Comparison of ENCODE assay signal across 18 cellular contexts in genomic region chr22:20089977-20090729, GRCh38. TPM values are rescaled to one million over a fixed set of nuclear protein-coding genes. Genes with fewer than 3 reads are reported as not detected.
DNase-seq lines count a peak whose midpoint lies in the region; ATAC-seq, FAIRE-seq and TF ChIP-seq lines count a peak whose summit lies in the region.
"Had no signal": no experiment of that assay in that cellular context is flagged by ENCODE, and none has a peak within 500 bp of the region (broad histone marks: within the 10 kb centered on the region; RNA-seq: fewer than 3 reads in every experiment).

No MANE protein-coding gene starts in this region.

- no peaks in the 10 kb centered on the region for H3K27me3 ChIP-seq in K562 (ENCODE audit: control insufficient read depth in 2 of 2, insufficient read depth in 2 of 2, low read length in 2 of 2)
- H3K27me3 ChIP-seq: colonic mucosa, esophagus muscularis mucosa, left lung, SJSA1 had no signal

- in situ Hi-C loops in K562 (cut with MboI): loop anchor here (5.0 kb wide), 1 partner anchor 118 kb away; no protein-coding TSS in a partner anchor

- DNase-seq in AG09309 (ENCODE audit: low read depth) (peak; percentile 16), ELR (ENCODE audit: low read depth) (peak; percentile 46), K562 (ENCODE audit: extremely low read depth in 1 of 4, low spot score in 3 of 4) (no peak), kidney (peak; percentile 39), posterior vena cava (ENCODE audit: low spot score) (no peak), GDM1 (lab: John Stamatoyannopoulos, UW) (no peak)
- no peak for DNase-seq in activated T-cell treated with anti-CD3 and anti-CD28 coated beads, Interleukin-2, amount 50 U/mL, for 48 hours
- DNase-seq: activated CD4-positive, alpha-beta T cell treated with anti-CD3 and anti-CD28 coated beads for 36 hours; colonic mucosa; DMS79; NCI-H2029; NCI-H524; T-helper 9 cell had no signal

- POLR2A ChIA-PET in K562 (lab: Yijun Ruan, JAX): interaction anchor here (0.7 to 19.4 kb wide), 9 partner anchors 7 to 452 kb away, joined by 3 to 513 read pairs (median 3); partner anchors contain the start of genes DGCR8, RANBP1 and TRMT2A

- H3K9me1 ChIP-seq in K562 (ENCODE audit: control insufficient read depth, insufficient read depth, low read length): no peaks in the 10 kb centered on the region

- peaks cover 5 to 17% of the 10 kb centered on the region in 2 experiments for H3K4me1 ChIP-seq in K562 (replicated peaks in 1 of 2; ENCODE audit: control insufficient read depth in 2 of 2, insufficient read depth in 2 of 2, low read length in 2 of 2)
- peaks cover 0 to 5% of the 10 kb centered on the region in 2 donors for H3K4me1 ChIP-seq in kidney (ENCODE audit: control insufficient read depth in 1 of 2, insufficient read depth in 1 of 2, low read depth in 1 of 2, low read length in 2 of 2)
- H3K4me1 ChIP-seq: colonic mucosa, HAP-1, SJSA1 had no signal

- CTCF ChIA-PET in K562 (lab: Yijun Ruan, JAX; ENCODE audit: low intra/inter-chr PET ratio): no interaction called here

- H3K4me3 ChIP-seq in AG09309 (ENCODE audit: control insufficient read depth, low read depth, low read length) (no peak overlapping the region), K562 (no peak overlapping the region), kidney (ENCODE audit: low read length in 2 of 2) (no peak overlapping the region)
- H3K4me3 ChIP-seq: colonic mucosa, esophagus muscularis mucosa, HAP-1, left lung, SJSA1 had no signal

- H2AFZ ChIP-seq in K562 (ENCODE audit: low read depth, low read length): no peak overlapping the region

- no peak for TF ChIP-seq EP300 in K562 (IDR thresholded peaks at IDR 0.05; ENCODE audit: low read length)

- no peak for ATAC-seq in K562
- no peak for ATAC-seq in GM19035 (IDR thresholded peaks at IDR 0.05; ENCODE audit: unreplicated experiment)
- ATAC-seq: activated CD4-positive, alpha-beta T cell treated with anti-CD3 and anti-CD28 coated beads for 36 hours; left lung had no signal

- H3K4me2 ChIP-seq in K562 (ENCODE audit: insufficient read depth, low read length): no peak overlapping the region

- peaks cover 10% of the 10 kb centered on the region; the same call in 1 of the 2 replicates for H4K20me1 ChIP-seq in K562 (replicated peaks; ENCODE audit: control insufficient read depth, insufficient read depth, low read length)

- no peak; the same call in 1 of the 2 replicates for TF ChIP-seq POLR2A in K562 (conservative IDR thresholded peaks at IDR 0.05)

- H3K36me3 ChIP-seq in K562 (ENCODE audit: control insufficient read depth, insufficient read depth, low read length) (peaks cover 99% of the 10 kb centered on the region), kidney (ENCODE audit: control insufficient read depth in 1 of 2, insufficient read depth in 2 of 2, low read length in 2 of 2) (peaks cover 69 to 71% of the 10 kb centered on the region in 2 donors)

- H3K9ac ChIP-seq in K562 (ENCODE audit: insufficient read depth in 1 of 2, low read depth in 2 of 2, low read length in 2 of 2) (peak overlapping the region in 1 of 2 experiments; percentile 13; a peak in 1 of 4 replicates), kidney (ENCODE audit: low read length in 2 of 2) (no peak overlapping the region)

- no peaks in the 10 kb centered on the region for H3K9me3 ChIP-seq in K562 (replicated peaks; ENCODE audit: control insufficient read depth, insufficient read depth, low read depth, low read length)
- no peaks in the 10 kb centered on the region for H3K9me3 ChIP-seq in kidney (ENCODE audit: control insufficient read depth in 1 of 2, low read length in 2 of 2)
- H3K9me3 ChIP-seq: colonic mucosa, esophagus muscularis mucosa, HAP-1, left lung, SJSA1 had no signal

- intact Hi-C loops in K562 (cut with micrococcal nuclease) (no loop called here), kidney (cut with DNase I) (no loop called here), posterior vena cava (cut with DNase I) (loop anchor here in 1 of 2 donors (5.0 kb wide), 1 partner anchor 638 kb away; no protein-coding TSS in a partner anchor)

- H3K27ac ChIP-seq in K562 (ENCODE audit: extremely low read depth, low read depth, low read length): no peak overlapping the region
- no peak overlapping the region for H3K27ac ChIP-seq in kidney (ENCODE audit: low read depth in 2 of 2, low read length in 2 of 2)
- H3K27ac ChIP-seq: colonic mucosa, esophagus muscularis mucosa, left lung, SJSA1 had no signal

- FAIRE-seq in K562 (lab: Jason Lieb, UNC): no peak
- no peak for FAIRE-seq in kidney (lab: Jason Lieb, UNC)

- WGBS in K562 (ENCODE audit: insufficient coverage, low coverage, missing lambda C conversion rate): 94% methylated on average over 11 of the region's 11 CpGs

- TF ChIP-seq CTCF in AG09309 (IDR thresholded peaks at IDR 0.05; ENCODE audit: control insufficient read depth, insufficient read depth, low read depth, low read length, missing control alignments) (no peak), K562 (IDR thresholded peaks at IDR 0.05 in 2 of 3, conservative IDR thresholded peaks at IDR 0.05 in 1 of 3; ENCODE audit: insufficient read depth in 2 of 3, low read depth in 1 of 3, low read length in 3 of 3) (no peak), kidney (IDR thresholded peaks at IDR 0.05; ENCODE audit: borderline replicate concordance, extremely low read depth, insufficient read depth) (no peak)

- TF ChIP-seq RAD21 in K562 (CRISPR knock-in tag; conservative IDR thresholded peaks at IDR 0.05 in 1 of 2, IDR thresholded peaks at IDR 0.05 in 1 of 2): no peak

- peaks cover 71% of the 10 kb centered on the region for H3K79me2 ChIP-seq in K562 (ENCODE audit: control insufficient read depth, insufficient read depth, low read length)

- BruUV-seq in K562 (replicated peaks; lab: Mats Ljungman, UMichigan): no TSS peak

RNA-seq across cellular contexts. Expression of gene DGCR8, which starts 10.1 kb away (rescaled TPM):
- 638 and 1,105 TPM in 2 replicates for total RNA-seq in K562 (2011; cell fraction: chromatin; rRNA removed; ENCODE audit: low replicate concordance)
- total RNA-seq in K562 (2011; cell fraction: nucleolus; rRNA removed): 550 and 577 TPM in 2 replicates
- 502 and 511 TPM in 2 replicates for total RNA-seq in K562 (2011; cell fraction: nucleoplasm; rRNA removed)
- 107 and 108 TPM in 2 replicates for total RNA-seq in K562 (2014; rRNA removed)
- total RNA-seq in K562 (2014; rRNA removed; fragmentation: Illumina TruSeq; extraction: Trizol): 43.7 and 49.4 TPM in 2 replicates
- 80.1 and 81.2 TPM in 2 replicates for total RNA-seq in K562 (2015; rRNA removed; fragmentation: Illumina TruSeq; extraction: Trizol)
- 116 and 119 TPM in 2 replicates for total RNA-seq in K562 (2021)
- polyA plus RNA-seq in K562 (2011; rRNA removed): 81.8 and 155 TPM in 2 replicates
- polyA plus RNA-seq in K562 (2011; cell fraction: cytosol; rRNA removed): 51.2 and 92.7 TPM in 2 replicates
- polyA plus RNA-seq in K562 (2011; cell fraction: nucleus; rRNA removed): 1,167 and 1,418 TPM in 2 replicates
- polyA plus RNA-seq in K562 (2012): 76.7 and 85.3 TPM in 2 replicates
- polyA plus RNA-seq in K562 (2014; fragmentation: Illumina TruSeq; extraction: Trizol): 70.4 and 75.0 TPM in 2 replicates
- 1 to 10 TPM; 5.9 to 7.7 TPM for polyA plus RNA-seq in K562 (2014; fragmentation: Nextera tagmentation; extraction: Ambion mirVana)
- polyA plus RNA-seq in K562 (2014; rRNA removed): 135 and 144 TPM in 2 replicates
- 62.1 and 82.0 TPM in 2 replicates for polyA minus RNA-seq in K562 (2011; rRNA and poly(A)+ RNA removed)
- polyA minus RNA-seq in K562 (2011; cell fraction: cytosol; rRNA and poly(A)+ RNA removed): 35.2 and 46.4 TPM in 2 replicates
- polyA minus RNA-seq in K562 (2011; cell fraction: nucleus; rRNA and poly(A)+ RNA removed): 210 and 349 TPM in 2 replicates
- total RNA-seq in kidney: 40.1 TPM
- 12.2 TPM for polyA plus RNA-seq in kidney (ENCODE audit: insufficient read depth, low read depth, low replicate concordance)
- total RNA-seq in posterior vena cava: 10 to 100 TPM; 24.3 to 25.2 TPM

RNA-seq across cellular contexts. Expression of gene RANBP1, which starts 25.8 kb away (rescaled TPM):
- 525 and 801 TPM in 2 replicates for total RNA-seq in K562 (2011; cell fraction: chromatin; rRNA removed; ENCODE audit: low replicate concordance)
- total RNA-seq in K562 (2011; cell fraction: nucleolus; rRNA removed): 523 and 591 TPM in 2 replicates
- 545 and 554 TPM in 2 replicates for total RNA-seq in K562 (2011; cell fraction: nucleoplasm; rRNA removed)
- total RNA-seq in K562 (2014; rRNA removed) (2,045 and 2,260 TPM in 2 replicates), K562 (2014; rRNA removed; fragmentation: Illumina TruSeq; extraction: Trizol) (1,191 and 1,409 TPM in 2 replicates), K562 (2015; rRNA removed; fragmentation: Illumina TruSeq; extraction: Trizol) (1,591 and 1,659 TPM in 2 replicates), K562 (2021) (1,289 and 1,311 TPM in 2 replicates), kidney (67.2 TPM), posterior vena cava (10 to 100 TPM; 57.0 to 61.6 TPM)
- polyA plus RNA-seq in K562 (2011; rRNA removed) (1,082 and 1,351 TPM in 2 replicates), K562 (2014; fragmentation: Illumina TruSeq; extraction: Trizol) (1,518 and 1,621 TPM in 2 replicates), K562 (2014; fragmentation: Nextera tagmentation; extraction: Ambion mirVana) (100 to 1,000 TPM; 162 to 207 TPM), K562 (2014; rRNA removed) (2,237 and 2,891 TPM in 2 replicates), kidney (ENCODE audit: insufficient read depth, low read depth, low replicate concordance) (80.5 TPM)
- polyA plus RNA-seq in K562 (2011; cell fraction: cytosol; rRNA removed): 950 and 1,655 TPM in 2 replicates
- polyA plus RNA-seq in K562 (2011; cell fraction: nucleus; rRNA removed): 1,008 and 1,512 TPM in 2 replicates
- 795 and 1,074 TPM in 2 replicates for polyA plus RNA-seq in K562 (2012)
- 896 and 959 TPM in 2 replicates for polyA minus RNA-seq in K562 (2011; rRNA and poly(A)+ RNA removed)
- polyA minus RNA-seq in K562 (2011; cell fraction: cytosol; rRNA and poly(A)+ RNA removed): 618 and 835 TPM in 2 replicates
- polyA minus RNA-seq in K562 (2011; cell fraction: nucleus; rRNA and poly(A)+ RNA removed): 183 and 414 TPM in 2 replicates

RNA-seq across cellular contexts. Expression of gene TRMT2A, which starts 26.9 kb away (rescaled TPM):
- total RNA-seq in K562 (2011; cell fraction: chromatin; rRNA removed; ENCODE audit: low replicate concordance): 249 and 785 TPM in 2 replicates
- 623 and 778 TPM in 2 replicates for total RNA-seq in K562 (2011; cell fraction: nucleolus; rRNA removed)
- total RNA-seq in K562 (2011; cell fraction: nucleoplasm; rRNA removed): 344 and 378 TPM in 2 replicates
- total RNA-seq in K562 (2014; rRNA removed): 203 and 254 TPM in 2 replicates
- total RNA-seq in K562 (2014; rRNA removed; fragmentation: Illumina TruSeq; extraction: Trizol): 31.5 and 47.4 TPM in 2 replicates
- 151 and 170 TPM in 2 replicates for total RNA-seq in K562 (2015; rRNA removed; fragmentation: Illumina TruSeq; extraction: Trizol)
- total RNA-seq in K562 (2021): 222 and 242 TPM in 2 replicates
- polyA plus RNA-seq in K562 (2011; rRNA removed): 102 and 189 TPM in 2 replicates
- 155 and 253 TPM in 2 replicates for polyA plus RNA-seq in K562 (2011; cell fraction: cytosol; rRNA removed)
- polyA plus RNA-seq in K562 (2011; cell fraction: nucleus; rRNA removed): 1,476 and 1,701 TPM in 2 replicates
- 173 and 189 TPM in 2 replicates for polyA plus RNA-seq in K562 (2012)
- polyA plus RNA-seq in K562 (2014; fragmentation: Illumina TruSeq; extraction: Trizol): 140 and 177 TPM in 2 replicates
- 1 to 10 TPM; 1.6 to 6.6 TPM for polyA plus RNA-seq in K562 (2014; fragmentation: Nextera tagmentation; extraction: Ambion mirVana)
- 258 and 265 TPM in 2 replicates for polyA plus RNA-seq in K562 (2014; rRNA removed)
- 57.9 and 72.9 TPM in 2 replicates for polyA minus RNA-seq in K562 (2011; rRNA and poly(A)+ RNA removed)
- 87.3 and 128 TPM in 2 replicates for polyA minus RNA-seq in K562 (2011; cell fraction: cytosol; rRNA and poly(A)+ RNA removed)
- polyA minus RNA-seq in K562 (2011; cell fraction: nucleus; rRNA and poly(A)+ RNA removed): 286 and 369 TPM in 2 replicates
- 50.0 TPM for total RNA-seq in kidney
- polyA plus RNA-seq in kidney (ENCODE audit: insufficient read depth, low read depth, low replicate concordance): 37.3 TPM
- total RNA-seq in posterior vena cava: 10 to 100 TPM; 25.7 to 37.7 TPM

RNA-seq across cellular contexts. Expression of gene ZDHHC8, which starts 41.5 kb away (rescaled TPM):
- 77.3 and 229 TPM in 2 replicates for total RNA-seq in K562 (2011; cell fraction: chromatin; rRNA removed; ENCODE audit: low replicate concordance)
- 110 and 113 TPM in 2 replicates for total RNA-seq in K562 (2011; cell fraction: nucleolus; rRNA removed)
- total RNA-seq in K562 (2011; cell fraction: nucleoplasm; rRNA removed): 89.5 and 103 TPM in 2 replicates
- total RNA-seq in K562 (2014; rRNA removed) (16.4 and 27.9 TPM in 2 replicates), K562 (2014; rRNA removed; fragmentation: Illumina TruSeq; extraction: Trizol) (4.5 and 7.5 TPM in 2 replicates), K562 (2015; rRNA removed; fragmentation: Illumina TruSeq; extraction: Trizol) (9.8 and 11.3 TPM in 2 replicates), K562 (2021) (99.5 and 109 TPM in 2 replicates), kidney (57.1 TPM), posterior vena cava (10 to 100 TPM; 45.6 to 46.3 TPM)
- polyA plus RNA-seq in K562 (2011; rRNA removed) (21.3 and 39.4 TPM in 2 replicates), K562 (2014; fragmentation: Illumina TruSeq; extraction: Trizol) (34.6 and 58.2 TPM in 2 replicates), K562 (2014; fragmentation: Nextera tagmentation; extraction: Ambion mirVana) (under 1 TPM; 0.04 to 0.15 TPM), K562 (2014; rRNA removed) (74.5 and 108 TPM in 2 replicates), kidney (ENCODE audit: insufficient read depth, low read depth, low replicate concordance) (18.8 TPM)
- polyA plus RNA-seq in K562 (2011; cell fraction: cytosol; rRNA removed): 30.5 and 34.1 TPM in 2 replicates
- polyA plus RNA-seq in K562 (2011; cell fraction: nucleus; rRNA removed): 388 and 500 TPM in 2 replicates
- 47.3 and 69.3 TPM in 2 replicates for polyA plus RNA-seq in K562 (2012)
- polyA minus RNA-seq in K562 (2011; rRNA and poly(A)+ RNA removed): 5.1 and 6.4 TPM in 2 replicates
- 26.3 and 42.5 TPM in 2 replicates for polyA minus RNA-seq in K562 (2011; cell fraction: cytosol; rRNA and poly(A)+ RNA removed)
- 38.9 and 55.3 TPM in 2 replicates for polyA minus RNA-seq in K562 (2011; cell fraction: nucleus; rRNA and poly(A)+ RNA removed)

Comparison
In these comparisons a context has a peak if more than half of its experiments do, and no peak if none do; other contexts are left out.
1. DNase-seq: peak in AG09309 (single experiment), ELR (single experiment) and kidney (single experiment); none in K562 (0 of 4), posterior vena cava (single experiment), GDM1 (single experiment) and activated T-cell treated with anti-CD3 and anti-CD28 coated beads, Interleukin-2, amount 50 U/mL, for 48 hours (0 of 2).